ENCODE assay signal across 25 cellular contexts in genomic region chr9:38240051-38240450, GRCh38.
"Had no signal": no experiment of that assay in that cellular context is flagged by ENCODE, and none has a peak within 500 bp of the region (broad histone marks: within the 10 kb centered on the region; RNA-seq: fewer than 3 reads in every experiment).

No MANE protein-coding gene starts in this region.

- ATAC-seq: left colon; left lung; lower lobe of right lung; natural killer cell treated with Interleukin-12 subunit alpha and Interleukin-12 subunit beta and Interleukin-15 and Interleukin-18, amount 100 ng/mL, for 72 hours; psoas muscle; right lobe of liver; stimulated activated memory B cell treated with anti-CD40 and anti-IgM and Interleukin-4, amounts not matched to agents 10 μg/mL and 1 μg/mL and 100 μg/mL, for 72 hours; stimulated activated naive CD8-positive, alpha-beta T cell treated with anti-CD3 and anti-CD28 coated beads, Interleukin-15, amount 100 ng/mL, for 72 hours had no signal

- H3K4me1 Mint-ChIP-seq: naive B cell; stimulated activated memory B cell treated with anti-CD40 and anti-IgM and Interleukin-4, amounts not matched to agents 10 μg/mL and 1 μg/mL and 100 μg/mL, for 72 hours; stimulated activated naive CD8-positive, alpha-beta T cell treated with anti-CD3 and anti-CD28 coated beads, Interleukin-15, amount 100 ng/mL, for 72 hours had no signal

- H3K4me1 ChIP-seq: left lung, lower lobe of right lung, parathyroid adenoma, psoas muscle, right lobe of liver, tibial nerve, vagina had no signal

- H3K36me3 Mint-ChIP-seq: naive B cell; natural killer cell treated with Interleukin-12 subunit alpha and Interleukin-12 subunit beta and Interleukin-15 and Interleukin-18, amount 100 ng/mL, for 72 hours; stimulated activated memory B cell treated with anti-CD40 and anti-IgM and Interleukin-4, amounts not matched to agents 10 μg/mL and 1 μg/mL and 100 μg/mL, for 72 hours; type B pancreatic cell had no signal

- H3K9me3 ChIP-seq: left lung, lower lobe of right lung, psoas muscle, right lobe of liver, tibial nerve, vagina had no signal

- H3K27ac ChIP-seq: left lung, lower lobe of right lung, parathyroid adenoma, psoas muscle, right lobe of liver, tibial nerve, vagina had no signal

- H3K27me3 Mint-ChIP-seq: natural killer cell treated with Interleukin-12 subunit alpha and Interleukin-12 subunit beta and Interleukin-15 and Interleukin-18, amount 100 ng/mL, for 72 hours; stimulated activated memory B cell treated with anti-CD40 and anti-IgM and Interleukin-4, amounts not matched to agents 10 μg/mL and 1 μg/mL and 100 μg/mL, for 72 hours; stimulated activated naive CD8-positive, alpha-beta T cell treated with anti-CD3 and anti-CD28 coated beads, Interleukin-15, amount 100 ng/mL, for 72 hours; type B pancreatic cell had no signal

- H3K4me3 ChIP-seq: left lung, lower lobe of right lung, psoas muscle, right lobe of liver, smooth muscle cell, tibial nerve, vagina had no signal

- H3K27ac Mint-ChIP-seq: mesothelial cell of epicardium; naive B cell; natural killer cell treated with Interleukin-12 subunit alpha and Interleukin-12 subunit beta and Interleukin-15 and Interleukin-18, amount 100 ng/mL, for 72 hours; stimulated activated memory B cell treated with anti-CD40 and anti-IgM and Interleukin-4, amounts not matched to agents 10 μg/mL and 1 μg/mL and 100 μg/mL, for 72 hours; type B pancreatic cell had no signal

- H3K36me3 ChIP-seq: left lung, lower lobe of right lung, right lobe of liver, tibial nerve, vagina had no signal

- H3K27me3 ChIP-seq: left lung, right lobe of liver, tibial nerve, vagina had no signal

- DNase-seq: hippocampal formation; kidney; left colon; left lung; lower lobe of right lung; mesendoderm; naive B cell; nucleus accumbens; psoas muscle; right lobe of liver; stimulated activated CD4-positive, alpha-beta T cell treated with anti-CD3 and anti-CD28 coated beads, Interleukin-1b, Interleukin-23, amount 100 ng/mL, for 48 hours; stimulated activated CD4-positive, alpha-beta T cell treated with anti-CD3 and anti-CD28 coated beads, Interleukin-2, amount 100 ng/mL, for 48 hours; stimulated activated CD4-positive, alpha-beta T cell treated with anti-CD3 and anti-CD28 coated beads, Interleukin-4, amount 100 ng/mL, for 4 hours; stimulated activated CD8-positive, alpha-beta memory T cell treated with anti-CD3 and anti-CD28 coated beads, Interleukin-4, amount 100 ng/mL, for 48 hours; stimulated activated naive CD4-positive, alpha-beta T cell treated with Interleukin-2 at 50 U/mL for 16 hours; stimulated activated naive CD8-positive, alpha-beta T cell treated with anti-CD3 and anti-CD28 coated beads, Interleukin-15, amount 100 ng/mL, for 72 hours; substantia nigra had no signal

- H3K4me3 Mint-ChIP-seq: mesothelial cell of epicardium; naive B cell; natural killer cell treated with Interleukin-12 subunit alpha and Interleukin-12 subunit beta and Interleukin-15 and Interleukin-18, amount 100 ng/mL, for 72 hours; stimulated activated memory B cell treated with anti-CD40 and anti-IgM and Interleukin-4, amounts not matched to agents 10 μg/mL and 1 μg/mL and 100 μg/mL, for 72 hours; stimulated activated naive CD8-positive, alpha-beta T cell treated with anti-CD3 and anti-CD28 coated beads, Interleukin-15, amount 100 ng/mL, for 72 hours; type B pancreatic cell had no signal

- H3K9me3 Mint-ChIP-seq: natural killer cell treated with Interleukin-12 subunit alpha and Interleukin-12 subunit beta and Interleukin-15 and Interleukin-18, amount 100 ng/mL, for 72 hours; stimulated activated naive CD8-positive, alpha-beta T cell treated with anti-CD3 and anti-CD28 coated beads, Interleukin-15, amount 100 ng/mL, for 72 hours had no signal
